In genomic region chr9:69260161-69260560, GRCh38 we compare ENCODE assay signal across 33 cellular contexts.
"Had no signal": no experiment of that assay in that cellular context is flagged by ENCODE, and none has a peak within 500 bp of the region (broad histone marks: within the 10 kb centered on the region; RNA-seq: fewer than 3 reads in every experiment).

No MANE protein-coding gene starts in this region.

- H3K9me3 Mint-ChIP-seq: activated CD4-positive, alpha-beta T cell treated with anti-CD3 and anti-CD28 coated beads, Interleukin-2, amount 10 ng/mL, durations not matched to agents 24 days and 14 days; activated CD8-positive, alpha-beta T cell treated with anti-CD3 and anti-CD28 coated beads for 36 hours; activated naive CD8-positive, alpha-beta T cell treated with anti-CD3 and anti-CD28 coated beads for 36 hours; activated T-cell treated with anti-CD3 and anti-CD28 coated beads, Interleukin-2, amount 50 U/mL, for 72 hours; activated T-helper 17 cell treated with anti-CD3 and anti-CD28 coated beads, Interleukin-2, amount 50 U/mL, for 72 hours had no signal

- DNase-seq: activated CD4-positive, alpha-beta T cell treated with anti-CD3 and anti-CD28 coated beads, Interleukin-2, amount 10 ng/mL, durations not matched to agents 24 days and 14 days; activated CD4-positive, alpha-beta T cell treated with anti-CD3 and anti-CD28 coated beads, Interleukin-2, amount 50 U/mL, for 4 hours; activated CD4-positive, CD25-positive, alpha-beta regulatory T cell; activated CD8-positive, alpha-beta T cell treated with anti-CD3 and anti-CD28 coated beads for 36 hours; activated effector memory CD4-positive, alpha-beta T cell treated with anti-CD3 and anti-CD28 coated beads, Interleukin-2, amount 50 U/mL, for 16 hours; activated naive CD4-positive, alpha-beta T cell; activated naive CD4-positive, alpha-beta T cell treated with anti-CD3 and anti-CD28 coated beads, Interleukin-2, amount 50 U/mL, for 16 hours; activated naive CD8-positive, alpha-beta T cell treated with anti-CD3 and anti-CD28 coated beads for 36 hours; activated T-cell treated with anti-CD3 and anti-CD28 coated beads, Interleukin-2, amount 50 U/mL, for 1 hour; activated T-cell treated with anti-CD3 and anti-CD28 coated beads, Interleukin-2, amount 50 U/mL, for 72 hours; amniotic stem cell; aorta; brain microvascular endothelial cell; central memory CD4-positive, alpha-beta T cell; Karpas-422; NCI-H1105; NCI-H1417 treated with DMSO at 0.1 percent for 48 hours; NCI-H187 treated with DMSO at 0.1 percent for 48 hours; NCI-H2081 treated with DMSO at 0.1 percent for 48 hours; NCI-H226; NCI-H446 treated with DMSO at 0.1 percent for 48 hours; NCI-H524; NCI-H69; NK-92 treated with Interleukin-12 subunit alpha and Interleukin-12 subunit beta, amount 100 ng/mL, for 24 hours; PC-3; Peyer's patch; RPMI8226; SHP77 treated with DMSO at 0.1 percent for 48 hours; SK-N-SH; T-helper 17 cell had no signal

- H3K27ac Mint-ChIP-seq: activated CD4-positive, alpha-beta T cell treated with anti-CD3 and anti-CD28 coated beads, Interleukin-2, amount 10 ng/mL, durations not matched to agents 24 days and 14 days; activated CD8-positive, alpha-beta T cell treated with anti-CD3 and anti-CD28 coated beads for 36 hours; activated naive CD8-positive, alpha-beta T cell treated with anti-CD3 and anti-CD28 coated beads for 36 hours; activated T-cell treated with anti-CD3 and anti-CD28 coated beads, Interleukin-2, amount 50 U/mL, for 72 hours; activated T-helper 17 cell treated with anti-CD3 and anti-CD28 coated beads, Interleukin-2, amount 50 U/mL, for 72 hours; T-helper 17 cell had no signal

- H3K9ac ChIP-seq: SK-N-SH had no signal

- H3K4me1 Mint-ChIP-seq: activated CD4-positive, alpha-beta T cell treated with anti-CD3 and anti-CD28 coated beads, Interleukin-2, amount 10 ng/mL, durations not matched to agents 24 days and 14 days; activated naive CD8-positive, alpha-beta T cell treated with anti-CD3 and anti-CD28 coated beads for 36 hours; activated T-helper 17 cell treated with anti-CD3 and anti-CD28 coated beads, Interleukin-2, amount 50 U/mL, for 72 hours; T-helper 17 cell had no signal

- H3K4me3 ChIP-seq: Peyer's patch, SJSA1 had no signal

- H3K27ac ChIP-seq: brain microvascular endothelial cell, Peyer's patch, SJSA1, VCaP had no signal

- H3K36me3 ChIP-seq: brain microvascular endothelial cell, SJSA1 had no signal

- H3K27me3 ChIP-seq: brain microvascular endothelial cell, Peyer's patch, SJSA1 had no signal

- H3K4me2 ChIP-seq: SK-N-SH had no signal

- H3K9me3 ChIP-seq: Peyer's patch, SJSA1, SK-N-SH had no signal

- H3K36me3 Mint-ChIP-seq: activated naive CD8-positive, alpha-beta T cell treated with anti-CD3 and anti-CD28 coated beads for 36 hours had no signal

- H3K9me2 ChIP-seq: SK-N-SH had no signal

- H3K4me3 Mint-ChIP-seq: activated CD4-positive, alpha-beta T cell treated with anti-CD3 and anti-CD28 coated beads, Interleukin-2, amount 10 ng/mL, durations not matched to agents 24 days and 14 days; activated CD8-positive, alpha-beta T cell treated with anti-CD3 and anti-CD28 coated beads for 36 hours; activated naive CD8-positive, alpha-beta T cell treated with anti-CD3 and anti-CD28 coated beads for 36 hours; activated T-cell treated with anti-CD3 and anti-CD28 coated beads, Interleukin-2, amount 50 U/mL, for 72 hours; activated T-helper 17 cell treated with anti-CD3 and anti-CD28 coated beads, Interleukin-2, amount 50 U/mL, for 72 hours; T-helper 17 cell had no signal

- H3K4me1 ChIP-seq: Peyer's patch, SJSA1 had no signal

- ATAC-seq: activated CD8-positive, alpha-beta T cell treated with anti-CD3 and anti-CD28 coated beads for 36 hours; activated T-cell treated with anti-CD3 and anti-CD28 coated beads, Interleukin-2, amount 50 U/mL, for 72 hours; activated T-helper 17 cell treated with anti-CD3 and anti-CD28 coated beads, Interleukin-2, amount 50 U/mL, for 72 hours; PC-3; T-helper 17 cell had no signal
